Comparison of ENCODE assay signal across 8 cellular contexts in genomic region chr16:46947900-46948547, GRCh38. TPM values are rescaled to one million over a fixed set of nuclear protein-coding genes. Genes with fewer than 3 reads are reported as not detected.
DNase-seq lines count a peak whose midpoint lies in the region; ATAC-seq and TF ChIP-seq lines count a peak whose summit lies in the region.

No MANE protein-coding gene starts in this region.

- no peaks in the 10 kb centered on the region for H4K20me1 ChIP-seq in OCI-LY1 (ENCODE audit: insufficient read depth, low read length)

- H3K27me3 ChIP-seq in AG04450 (ENCODE audit: control insufficient read depth, insufficient read depth, low read length): no peaks in the 10 kb centered on the region
- H3K27me3 ChIP-seq in OCI-LY1 (ENCODE audit: insufficient read depth, low read length): no peaks in the 10 kb centered on the region
- no peaks in the 10 kb centered on the region for H3K27me3 ChIP-seq in adipocyte (replicated peaks; ENCODE audit: control insufficient read depth, insufficient read depth, low read length)
- H3K27me3 ChIP-seq in kidney epithelial cell (ENCODE audit: control insufficient read depth, insufficient read depth, low read length): no peaks in the 10 kb centered on the region
- no peaks in the 10 kb centered on the region for H3K27me3 ChIP-seq in testis

- ATAC-seq in HG03175 (IDR thresholded peaks at IDR 0.05; ENCODE audit: unreplicated experiment): peak; percentile 70

- POLR2A ChIA-PET in AG04450 (lab: Yijun Ruan, JAX): no interaction called here

- H3K4me2 ChIP-seq in OCI-LY1 (ENCODE audit: low read length): no peak overlapping the region

- no peak overlapping the region for H2AFZ ChIP-seq in OCI-LY1 (ENCODE audit: low read length)

- DNase-seq in AG04450 (ENCODE audit: low read depth, low spot score) (no peak), adipocyte (ENCODE audit: low read depth) (peak; percentile 68), kidney epithelial cell (ENCODE audit: low read depth) (no peak), testis (no peak), cerebellar nuclear complex (lab: John Stamatoyannopoulos, UW) (no peak)

- intact Hi-C loops in testis (cut with DNase I; ENCODE audit: low total_unique reads): loop anchor here (10.0 kb wide), 1 partner anchor 1217 kb away; no protein-coding TSS in a partner anchor

- CTCF ChIA-PET in AG04450 (lab: Charles Lee): interaction anchor here (0.6 to 4.3 kb wide), 14 partner anchors 15 to 1682 kb away, joined by 3 to 43 read pairs (median 4); no protein-coding TSS in a partner anchor

- H3K27ac ChIP-seq in AG04450 (ENCODE audit: low read depth, low read length) (no peak overlapping the region), OCI-LY1 (ENCODE audit: low read depth, low read length, poor library complexity, severe bottlenecking) (no peak overlapping the region), testis (no peak overlapping the region)

- H3K9me3 ChIP-seq in AG04450 (ENCODE audit: control insufficient read depth, insufficient read depth, low read length): no peaks in the 10 kb centered on the region
- H3K9me3 ChIP-seq in OCI-LY1 (ENCODE audit: low read length): no peaks in the 10 kb centered on the region
- H3K9me3 ChIP-seq in adipocyte (ENCODE audit: control insufficient read depth, low read length): no peaks in the 10 kb centered on the region
- no peaks in the 10 kb centered on the region for H3K9me3 ChIP-seq in testis

- H3K4me1 ChIP-seq in OCI-LY1 (ENCODE audit: insufficient read depth, low read length, severe bottlenecking): no peaks in the 10 kb centered on the region
- no peaks in the 10 kb centered on the region for H3K4me1 ChIP-seq in adipocyte (ENCODE audit: control insufficient read depth, insufficient read depth, low read length)
- no peaks in the 10 kb centered on the region for H3K4me1 ChIP-seq in testis

- H3F3A ChIP-seq in OCI-LY1 (ENCODE audit: insufficient read depth, low read length): no peaks in the 10 kb centered on the region

- TF ChIP-seq CTCF in AG04450 (IDR thresholded peaks at IDR 0.05; ENCODE audit: low read depth, low read length): peak; percentile 73
- peak; percentile 45; the same call in 1 of the 2 replicates for TF ChIP-seq CTCF in GM12874 (IDR thresholded peaks at IDR 0.05; ENCODE audit: insufficient read depth, low read depth, low read length)
- TF ChIP-seq CTCF in OCI-LY1 (IDR thresholded peaks at IDR 0.05; ENCODE audit: low read length): peak; percentile 74
- peak; percentile 61 for TF ChIP-seq CTCF in kidney epithelial cell (IDR thresholded peaks at IDR 0.05; ENCODE audit: insufficient read depth, low read length, poor library complexity, severe bottlenecking)
- TF ChIP-seq CTCF in testis (IDR thresholded peaks at IDR 0.05): peak; percentile 36 to 43 (median 39)

- H3K79me2 ChIP-seq in OCI-LY1 (ENCODE audit: insufficient read depth, low read length): no peaks in the 10 kb centered on the region

- H3K9ac ChIP-seq in OCI-LY1 (ENCODE audit: low read length) (no peak overlapping the region), adipocyte (ENCODE audit: low read length) (no peak overlapping the region)

- H3K36me3 ChIP-seq in OCI-LY1 (ENCODE audit: insufficient read depth, low read length): no peaks in the 10 kb centered on the region
- no peaks in the 10 kb centered on the region for H3K36me3 ChIP-seq in adipocyte (ENCODE audit: control insufficient read depth, insufficient read depth, low read length, severe bottlenecking)
- no peaks in the 10 kb centered on the region for H3K36me3 ChIP-seq in kidney epithelial cell (ENCODE audit: control insufficient read depth, insufficient read depth, low read length)
- no peaks in the 10 kb centered on the region for H3K36me3 ChIP-seq in testis (ENCODE audit: low read depth, missing control alignments)

- H3K4me3 ChIP-seq in AG04450 (ENCODE audit: low read depth, low read length): no peak overlapping the region
- no peak overlapping the region for H3K4me3 ChIP-seq in OCI-LY1 (ENCODE audit: low read depth, low read length, poor library complexity, severe bottlenecking)
- H3K4me3 ChIP-seq in adipocyte (ENCODE audit: low read length): no peak overlapping the region
- no peak overlapping the region for H3K4me3 ChIP-seq in kidney epithelial cell (ENCODE audit: low read depth, low read length)
- no peak overlapping the region for H3K4me3 ChIP-seq in testis

- H3K9me2 ChIP-seq in OCI-LY1 (ENCODE audit: low read depth, low read length): no peaks in the 10 kb centered on the region

- TF ChIP-seq POLR2A in testis (IDR thresholded peaks at IDR 0.05): no peak

- WGBS in testis, 2 donors: 79 to 87% methylated on average over 7 of the region's 7 CpGs

RNA-seq across cellular contexts. Expression of gene DNAJA2, which starts 25.4 kb away (rescaled TPM):
- polyA plus RNA-seq in AG04450 (2011; rRNA removed) (24.2 and 26.7 TPM in 2 replicates), testis (ENCODE audit: insufficient read depth, low read depth, low replicate concordance) (94.5 TPM)
- polyA minus RNA-seq in AG04450 (2011; rRNA and poly(A)+ RNA removed): 30.8 and 38.5 TPM in 2 replicates
- total RNA-seq in kidney epithelial cell (68.4 and 81.9 TPM in 2 replicates), testis (10 to 100 TPM; 51.5 to 68.4 TPM)
